In genomic region chr7:101218236-101219130, GRCh38 we compare ENCODE assay signal across 9 cellular contexts. TPM values are rescaled to one million over a fixed set of nuclear protein-coding genes. Genes with fewer than 3 reads are reported as not detected.
DNase-seq lines count a peak whose midpoint lies in the region; ATAC-seq and TF ChIP-seq lines count a peak whose summit lies in the region.
"Had no signal": no experiment of that assay in that cellular context is flagged by ENCODE, and none has a peak within 500 bp of the region (broad histone marks: within the 10 kb centered on the region; RNA-seq: fewer than 3 reads in every experiment).

No MANE protein-coding gene starts in this region.

- H3K4ac ChIP-seq in IMR-90 (ENCODE audit: low read depth, low read length) = peak overlapping the region; percentile 86

- no peaks in the 10 kb centered on the region for H3K9me3 Mint-ChIP-seq in activated CD4-positive, alpha-beta T cell treated with anti-CD3 and anti-CD28 coated beads for 36 hours (ENCODE audit: low read depth)
- H3K9me3 Mint-ChIP-seq in chondrocyte (ENCODE audit: low read depth) = no peaks in the 10 kb centered on the region

- peaks cover 20% of the 10 kb centered on the region for H3K36me3 Mint-ChIP-seq in activated CD4-positive, alpha-beta T cell treated with anti-CD3 and anti-CD28 coated beads for 36 hours (ENCODE audit: low read depth)
- peaks cover 13% of the 10 kb centered on the region for H3K36me3 Mint-ChIP-seq in chondrocyte (ENCODE audit: low read depth)

- no peak overlapping the region for H2BK15ac ChIP-seq in IMR-90 (ENCODE audit: low read depth, low read length)

- TSS peak; percentile 85 for BruUV-seq in IMR-90 (replicated peaks; lab: Mats Ljungman, UMichigan)

- no peak overlapping the region for H2BK120ac ChIP-seq in IMR-90 (ENCODE audit: low read depth, low read length)

- H3K9me3 ChIP-seq in IMR-90 (ENCODE audit: control insufficient read depth, insufficient read depth, low read length) (no peaks in the 10 kb centered on the region), muscle layer of duodenum (ENCODE audit: control insufficient read depth in 1 of 2, low read length in 2 of 2) (no peaks in the 10 kb centered on the region)

- peak overlapping the region; percentile 95 for H3K4me2 ChIP-seq in IMR-90 (ENCODE audit: low read depth, low read length)

- H3K27me3 Mint-ChIP-seq in activated CD4-positive, alpha-beta T cell treated with anti-CD3 and anti-CD28 coated beads for 36 hours = no peaks in the 10 kb centered on the region
- H3K27me3 Mint-ChIP-seq in chondrocyte (ENCODE audit: low read depth) = no peaks in the 10 kb centered on the region

- H3K27me3 ChIP-seq in IMR-90 (ENCODE audit: control insufficient read depth, insufficient read depth, low read length) (no peaks in the 10 kb centered on the region), muscle layer of duodenum (ENCODE audit: low read depth, low read length) (no peaks in the 10 kb centered on the region)

- H2AK9ac ChIP-seq in IMR-90 (replicated peaks; ENCODE audit: low read depth, low read length, poor library complexity) = peak overlapping the region; percentile 62

- H2BK5ac ChIP-seq in IMR-90 (ENCODE audit: low read depth, low read length, poor library complexity, severe bottlenecking) = peak overlapping the region; percentile 15

- intact Hi-C loops in activated CD4-positive, alpha-beta T cell treated with anti-CD3 and anti-CD28 coated beads for 36 hours (cut with DNase I, micrococcal nuclease) = loop anchor here (1.0 to 10.0 kb wide), 7 partner anchors 26 to 511 kb away; partner anchors contain the start of genes IFT22 (in 1 of the 2), POP7 (in 1 of the 2) and UFSP1 (in 1 of the 2)
- intact Hi-C loops in IMR-90 (cut with micrococcal nuclease) = loop anchor here (2.0 kb wide), 1 partner anchor 26 kb away; the partner anchor contains the start of gene FIS1

- in situ Hi-C loops in IMR-90 (cut with MboI; ENCODE audit: low sequenced_read_pairs) = no loop called here
- in situ Hi-C loops in G401 (cut with HindIII; ENCODE audit: low sequenced_read_pairs) = no loop called here

- H2AFZ ChIP-seq in IMR-90 (replicated peaks; ENCODE audit: low read length, poor library complexity) = peak overlapping the region; percentile 87

- peak overlapping the region; percentile 38 to 91 for H4K8ac ChIP-seq in IMR-90 (ENCODE audit: low read depth in 2 of 2, low read length in 2 of 2)

- peak overlapping the region; percentile 85 for H3K27ac Mint-ChIP-seq in activated CD4-positive, alpha-beta T cell treated with anti-CD3 and anti-CD28 coated beads for 36 hours
- H3K27ac Mint-ChIP-seq in chondrocyte (ENCODE audit: unreplicated experiment) = peak overlapping the region; percentile 94

- H3K4me3 ChIP-seq in IMR-90 (ENCODE audit: insufficient read depth, low read depth, low read length) (peak overlapping the region; percentile 70), muscle layer of duodenum (ENCODE audit: low read depth in 1 of 2, low read length in 2 of 2) (peak overlapping the region; percentile 89 to 94)

- no peak overlapping the region; the same call in 1 of the 2 replicates for H4K91ac ChIP-seq in IMR-90 (ENCODE audit: insufficient read depth, low read depth, low read length)

- TF ChIP-seq CTCF in IMR-90 (conservative IDR thresholded peaks at IDR 0.05; ENCODE audit: low read depth, low read length) (no peak), chondrocyte (IDR thresholded peaks at IDR 0.05) (no peak)

- no peak for TF ChIP-seq RAD21 in IMR-90 (IDR thresholded peaks at IDR 0.05; ENCODE audit: low read length)

- DNase-seq in activated CD4-positive, alpha-beta T cell treated with anti-CD3 and anti-CD28 coated beads for 36 hours = no peak
- no peak for DNase-seq in activated CD4-positive, alpha-beta T cell treated with anti-CD3 and anti-CD28 coated beads for 4 hours
- DNase-seq in IMR-90 (peak; percentile 7), chondrocyte (ENCODE audit: low spot score) (no peak), foreskin melanocyte (no peak), G401 (ENCODE audit: low spot score) (no peak)

- peak overlapping the region; percentile 54 for H3K27ac ChIP-seq in IMR-90 (ENCODE audit: insufficient read depth, low read length)
- H3K27ac ChIP-seq in muscle layer of duodenum (ENCODE audit: low read length) = peak overlapping the region; percentile 97

- TF ChIP-seq POLR2A in IMR-90 (IDR thresholded peaks at IDR 0.05; ENCODE audit: low read depth, low read length) = no peak

- 0% methylated on average over 3 of the region's 26 CpGs; no CpG with 5 or more reads in 1 of the 2 experiments for WGBS in IMR-90 (ENCODE audit: extremely low coverage in 2 of 2, insufficient read length in 1 of 2), 2 experiments

- H3K56ac ChIP-seq in IMR-90 (ENCODE audit: extremely low read depth, insufficient read depth, low read length) = peak overlapping the region; percentile 21; the same call in 1 of the 2 replicates

- H4K20me1 ChIP-seq in IMR-90 (ENCODE audit: insufficient read depth, low read length) = peaks cover 8% of the 10 kb centered on the region; the same call in 1 of the 2 replicates

- H3K79me1 ChIP-seq in IMR-90 (ENCODE audit: low read depth in 1 of 2, low read length in 2 of 2) = peaks cover 25 to 64% of the 10 kb centered on the region in 2 experiments

- peaks cover 6% of the 10 kb centered on the region for H3K9me1 ChIP-seq in IMR-90 (ENCODE audit: insufficient read depth, low read length)

- dilution Hi-C loops in IMR-90 (cut with HindIII; ENCODE audit: low sequenced_read_pairs, unreplicated experiment) = no loop called here

- H3K36me3 ChIP-seq in IMR-90 (ENCODE audit: control insufficient read depth, insufficient read depth, low read length) = peaks cover 21% of the 10 kb centered on the region
- H3K36me3 ChIP-seq in muscle layer of duodenum (ENCODE audit: control insufficient read depth in 1 of 2, insufficient read depth in 2 of 2, low read length in 2 of 2) = peaks cover 5 to 18% of the 10 kb centered on the region in 2 donors

- H4K5ac ChIP-seq in IMR-90 (ENCODE audit: low read depth, low read length) = peak overlapping the region; percentile 69

- H3K23ac ChIP-seq in IMR-90 (ENCODE audit: low read depth, low read length) = peak overlapping the region; percentile 74; the same call in 1 of the 2 replicates

- CTCF ChIA-PET in activated CD4-positive, alpha-beta T cell treated with anti-CD3 and anti-CD28 coated beads for 36 hours (lab: Charles Lee) = interaction anchor here (0.7 to 4.3 kb wide), 15 partner anchors 8 to 513 kb away, joined by 3 to 38 read pairs (median 6); partner anchors contain the start of genes FIS1 and POP7
- CTCF ChIA-PET in IMR-90 (lab: Yijun Ruan, JAX) = interaction anchor here (1.2 to 3.0 kb wide), 4 partner anchors 25 to 74 kb away, joined by 3 to 8 read pairs (median 6); no protein-coding TSS in a partner anchor

- POLR2A ChIA-PET in activated CD4-positive, alpha-beta T cell treated with anti-CD3 and anti-CD28 coated beads for 36 hours (lab: Charles Lee) = interaction anchor here (0.6 to 1.6 kb wide), 5 partner anchors 8 to 512 kb away, joined by 3 to 9 read pairs (median 4); partner anchors contain the start of genes POP7 and SRRT
- POLR2A ChIA-PET in IMR-90 (lab: Charles Lee; ENCODE audit: unreplicated experiment) = interaction anchor here (0.6 to 1.6 kb wide), 3 partner anchors 11 to 92 kb away, joined by 3 to 7 read pairs (median 5); partner anchors contain the start of gene SERPINE1

- H3K18ac ChIP-seq in IMR-90 (ENCODE audit: low read depth, low read length) = 0 out of 2 replicates have a peak overlapping the region, but pooled peaks have one; percentile 10

- H3K9ac ChIP-seq in IMR-90 (ENCODE audit: low read depth, low read length) = peak overlapping the region; percentile 68

- H3K4me1 Mint-ChIP-seq in activated CD4-positive, alpha-beta T cell treated with anti-CD3 and anti-CD28 coated beads for 36 hours = peaks cover 31% of the 10 kb centered on the region
- H3K4me1 Mint-ChIP-seq in chondrocyte (ENCODE audit: low read depth) = peaks cover 41% of the 10 kb centered on the region

- H2AK5ac ChIP-seq in IMR-90 (ENCODE audit: low read depth, low read length) = peak overlapping the region; percentile 62

- H3K14ac ChIP-seq in IMR-90 (replicated peaks; ENCODE audit: low read depth, low read length) = peak overlapping the region; percentile 82

- peak overlapping the region; percentile 99 for H3K4me3 Mint-ChIP-seq in activated CD4-positive, alpha-beta T cell treated with anti-CD3 and anti-CD28 coated beads for 36 hours
- H3K4me3 Mint-ChIP-seq in chondrocyte (ENCODE audit: unreplicated experiment) = peak overlapping the region; percentile 97

- H3K4me1 ChIP-seq in IMR-90 (ENCODE audit: control insufficient read depth, insufficient read depth, low read length) (peaks cover 9% of the 10 kb centered on the region), muscle layer of duodenum (ENCODE audit: control insufficient read depth in 1 of 2, insufficient read depth in 2 of 2, low read length in 2 of 2) (peaks cover 0 to 33% of the 10 kb centered on the region in 2 donors)

- ATAC-seq in activated CD4-positive, alpha-beta T cell treated with anti-CD3 and anti-CD28 coated beads for 36 hours = peak; percentile 11
- ATAC-seq in IMR-90 (ENCODE audit: low read depth) (0 out of 2 replicates have a peak, but pooled peaks have one; percentile 0), GM19328 (IDR thresholded peaks at IDR 0.05; ENCODE audit: unreplicated experiment) (no peak)

- no peak overlapping the region for H2BK20ac ChIP-seq in IMR-90 (ENCODE audit: low read depth, low read length)

RNA-seq across cellular contexts. Expression of gene ZNHIT1, which starts 0.5 kb away (rescaled TPM):
- total RNA-seq in activated CD4-positive, alpha-beta T cell treated with anti-CD3 and anti-CD28 coated beads for 36 hours = 10 to 100 TPM; 44.2 TPM
- total RNA-seq in IMR-90 (2012; rRNA removed) (31.7 and 34.4 TPM in 2 replicates), chondrocyte (57.2 to 65.0 TPM (median 58.1 TPM) in 3 replicates)
- polyA plus RNA-seq in IMR-90 (2012; rRNA removed) = 47.1 and 62.9 TPM in 2 replicates
- 76.6 and 174 TPM in 2 replicates for polyA plus RNA-seq in IMR-90 (2012; cell fraction: cytosol; rRNA removed)
- 30.5 and 45.4 TPM in 2 replicates for polyA plus RNA-seq in IMR-90 (2012; cell fraction: nucleus; rRNA removed; ENCODE audit: low replicate concordance)
- total RNA-seq in G401 (2014; rRNA removed; shearing (Covaris generic)) = 74.5 and 105 TPM in 2 replicates

RNA-seq across cellular contexts. Expression of gene PLOD3, which starts 1.1 kb away (rescaled TPM):
- total RNA-seq in activated CD4-positive, alpha-beta T cell treated with anti-CD3 and anti-CD28 coated beads for 36 hours = 10 to 100 TPM; 30.7 to 35.9 TPM
- total RNA-seq in IMR-90 (2012; rRNA removed) = 21.7 and 24.4 TPM in 2 replicates
- 159 and 167 TPM in 2 replicates for polyA plus RNA-seq in IMR-90 (2012; rRNA removed)
- 138 and 166 TPM in 2 replicates for polyA plus RNA-seq in IMR-90 (2012; cell fraction: cytosol; rRNA removed)
- 175 and 325 TPM in 2 replicates for polyA plus RNA-seq in IMR-90 (2012; cell fraction: nucleus; rRNA removed; ENCODE audit: low replicate concordance)
- total RNA-seq in chondrocyte = 129 to 156 TPM (median 149 TPM) in 3 replicates
- total RNA-seq in G401 (2014; rRNA removed; shearing (Covaris generic)) = 18.0 and 38.1 TPM in 2 replicates

RNA-seq across cellular contexts. Expression of gene MOGAT3, which starts 17.6 kb away (rescaled TPM):
- total RNA-seq in activated CD4-positive, alpha-beta T cell treated with anti-CD3 and anti-CD28 coated beads for 36 hours = not detected
- not detected in 2 replicates for total RNA-seq in IMR-90 (2012; rRNA removed)
- polyA plus RNA-seq in IMR-90 (2012; rRNA removed) = not detected in 2 replicates
- polyA plus RNA-seq in IMR-90 (2012; cell fraction: cytosol; rRNA removed) = not detected in 2 replicates
- polyA plus RNA-seq in IMR-90 (2012; cell fraction: nucleus; rRNA removed; ENCODE audit: low replicate concordance) = not detected in 2 replicates
- total RNA-seq in chondrocyte = not detected in 3 replicates
- total RNA-seq in G401 (2014; rRNA removed; shearing (Covaris generic)) = not detected in 2 replicates
- total RNA-seq: glomerular endothelial cell had no signal

RNA-seq across cellular contexts. Expression of gene CLDN15, which starts 19.1 kb away (rescaled TPM):
- total RNA-seq in activated CD4-positive, alpha-beta T cell treated with anti-CD3 and anti-CD28 coated beads for 36 hours = 10 to 100 TPM; 16.4 to 17.2 TPM
- total RNA-seq in IMR-90 (2012; rRNA removed) = 0.56 and 0.72 TPM in 2 replicates
- polyA plus RNA-seq in IMR-90 (2012; rRNA removed) = 5.4 and 6.7 TPM in 2 replicates
- 3.5 and 4.6 TPM in 2 replicates for polyA plus RNA-seq in IMR-90 (2012; cell fraction: cytosol; rRNA removed)
- polyA plus RNA-seq in IMR-90 (2012; cell fraction: nucleus; rRNA removed; ENCODE audit: low replicate concordance) = 30.5 and 67.2 TPM in 2 replicates
- 6.6 to 7.7 TPM (median 7.6 TPM) in 3 replicates for total RNA-seq in chondrocyte
- total RNA-seq in G401 (2014; rRNA removed; shearing (Covaris generic)) = 1.8 and 4.3 TPM in 2 replicates

RNA-seq across cellular contexts. Expression of gene FIS1, which starts 26.4 kb away (rescaled TPM):
- 10 to 100 TPM; 70.5 to 92.6 TPM for total RNA-seq in activated CD4-positive, alpha-beta T cell treated with anti-CD3 and anti-CD28 coated beads for 36 hours
- total RNA-seq in IMR-90 (2012; rRNA removed) (241 and 293 TPM in 2 replicates), chondrocyte (110 to 133 TPM (median 118 TPM) in 3 replicates)
- 470 and 489 TPM in 2 replicates for polyA plus RNA-seq in IMR-90 (2012; rRNA removed)
- 544 and 563 TPM in 2 replicates for polyA plus RNA-seq in IMR-90 (2012; cell fraction: cytosol; rRNA removed)
- 172 and 183 TPM in 2 replicates for polyA plus RNA-seq in IMR-90 (2012; cell fraction: nucleus; rRNA removed; ENCODE audit: low replicate concordance)
- 139 and 190 TPM in 2 replicates for total RNA-seq in G401 (2014; rRNA removed; shearing (Covaris generic))
